22 cellular contexts compared by ENCODE assay signal in genomic region chr12:3441435-3441834, GRCh38. TPM values are rescaled to one million over a fixed set of nuclear protein-coding genes. Genes with fewer than 3 reads are reported as not detected.
DNase-seq lines count a peak whose midpoint lies in the region; ATAC-seq, FAIRE-seq and TF ChIP-seq lines count a peak whose summit lies in the region.
"Had no signal": no experiment of that assay in that cellular context is flagged by ENCODE, and none has a peak within 500 bp of the region (broad histone marks: within the 10 kb centered on the region; RNA-seq: fewer than 3 reads in every experiment).

No MANE protein-coding gene starts in this region.

- H3K36me3 Mint-ChIP-seq in glutamatergic neuron (ENCODE audit: unreplicated experiment), result peaks cover 6% of the 10 kb centered on the region
- H3K36me3 Mint-ChIP-seq: CD4-positive, CD25-positive, alpha-beta regulatory T cell had no signal

- no peaks in the 10 kb centered on the region for H3K79me2 ChIP-seq in trophoblast cell (ENCODE audit: control insufficient read depth, insufficient read depth, low read length, poor library complexity)

- no peak overlapping the region for H3K14ac ChIP-seq in trophoblast cell (ENCODE audit: low read length)

- H4K8ac ChIP-seq in trophoblast cell (ENCODE audit: low read depth, low read length), result no peak overlapping the region

- ATAC-seq in HG02970 (IDR thresholded peaks at IDR 0.05; ENCODE audit: low FRiP score, unreplicated experiment) (no peak), heart right ventricle (no peak)
- ATAC-seq: GM12878 had no signal

- FAIRE-seq in HTR-8/SVneo (lab: Jason Lieb, UNC), result peak; percentile 4
- FAIRE-seq: A204.1, GM12878 had no signal

- peak overlapping the region; percentile 57 for H3K4me3 Mint-ChIP-seq in glutamatergic neuron (ENCODE audit: unreplicated experiment)
- H3K4me3 Mint-ChIP-seq: CD4-positive, CD25-positive, alpha-beta regulatory T cell; CD8-positive, alpha-beta memory T cell had no signal

- no peak overlapping the region for H2BK120ac ChIP-seq in trophoblast cell (ENCODE audit: insufficient read depth, low read length, poor library complexity)

- no peaks in the 10 kb centered on the region for H3K79me1 ChIP-seq in trophoblast cell (ENCODE audit: low read length)

- TF ChIP-seq CTCF in glutamatergic neuron (IDR thresholded peaks at IDR 0.05; ENCODE audit: partially characterized antibody, unreplicated experiment) (no peak), heart right ventricle (IDR thresholded peaks at IDR 0.05) (no peak)

- peak overlapping the region; percentile 71 for H3K23ac ChIP-seq in trophoblast cell (ENCODE audit: low read length)

- no peaks in the 10 kb centered on the region for H3K27me3 ChIP-seq in trophoblast cell (ENCODE audit: insufficient read depth, low read length)
- H3K27me3 ChIP-seq in heart right ventricle, result peaks cover 0 to 10% (median 0%) of the 10 kb centered on the region in 7 donors

- peak overlapping the region; percentile 15 for H3K9ac ChIP-seq in SK-N-MC (ENCODE audit: insufficient read length)
- peak overlapping the region; percentile 54 for H3K9ac ChIP-seq in trophoblast cell (ENCODE audit: low read length)

- peaks cover 22% of the 10 kb centered on the region for H3K4me1 Mint-ChIP-seq in glutamatergic neuron (ENCODE audit: low read depth, unreplicated experiment)
- H3K4me1 Mint-ChIP-seq: CD4-positive, CD25-positive, alpha-beta regulatory T cell; CD8-positive, alpha-beta memory T cell had no signal

- H3K36me3 ChIP-seq in SK-N-MC (ENCODE audit: insufficient read depth, low read length) (no peaks in the 10 kb centered on the region), trophoblast cell (ENCODE audit: control insufficient read depth in 1 of 2, insufficient read depth in 2 of 2, low read length in 2 of 2) (no peaks in the 10 kb centered on the region), heart right ventricle (no peaks in the 10 kb centered on the region)
- H3K36me3 ChIP-seq: BE2C had no signal

- intact Hi-C loops in heart right ventricle (cut with DNase I), result no loop called here

- no peaks in the 10 kb centered on the region for H3K4me1 ChIP-seq in trophoblast cell (ENCODE audit: control insufficient read depth in 1 of 2, insufficient read depth in 2 of 2, low read length in 2 of 2)
- H3K4me1 ChIP-seq in heart right ventricle, result no peaks in the 10 kb centered on the region
- H3K4me1 ChIP-seq: BE2C had no signal

- H3K27me3 Mint-ChIP-seq in glutamatergic neuron (ENCODE audit: unreplicated experiment), result peaks cover 5% of the 10 kb centered on the region

- H2BK12ac ChIP-seq in trophoblast cell (ENCODE audit: low read length), result no peak overlapping the region

- no peak overlapping the region for H2AK5ac ChIP-seq in trophoblast cell (ENCODE audit: low read length)

- H3K27ac Mint-ChIP-seq in glutamatergic neuron (ENCODE audit: unreplicated experiment), result no peak overlapping the region
- H3K27ac Mint-ChIP-seq: CD4-positive, CD25-positive, alpha-beta regulatory T cell; CD8-positive, alpha-beta memory T cell had no signal

- H2AFZ ChIP-seq in trophoblast cell (ENCODE audit: insufficient read depth, low read length, poor library complexity), result no peak overlapping the region

- H3K27ac ChIP-seq in SK-N-MC, result no peak overlapping the region
- H3K27ac ChIP-seq in trophoblast cell (ENCODE audit: low read depth, low read length), result no peak overlapping the region
- no peak overlapping the region for H3K27ac ChIP-seq in heart right ventricle

- no peak overlapping the region for H4K91ac ChIP-seq in trophoblast cell (ENCODE audit: low read depth, low read length)

- no peaks in the 10 kb centered on the region for H3K9me3 Mint-ChIP-seq in glutamatergic neuron (ENCODE audit: unreplicated experiment)
- H3K9me3 Mint-ChIP-seq: CD8-positive, alpha-beta memory T cell had no signal

- no peaks in the 10 kb centered on the region for H3K9me3 ChIP-seq in SK-N-MC (ENCODE audit: low read depth, low read length)
- H3K9me3 ChIP-seq in trophoblast cell (ENCODE audit: insufficient read depth, low read depth, low read length), result peaks cover 1% of the 10 kb centered on the region
- H3K9me3 ChIP-seq in heart right ventricle, result no peaks in the 10 kb centered on the region
- H3K9me3 ChIP-seq: BE2C had no signal

- no CpG with 5 or more reads among the region's 6 CpGs for WGBS in trophoblast cell (ENCODE audit: extremely low coverage, insufficient coverage, insufficient read length)
- 76 to 79% methylated on average over 6 of the region's 6 CpGs for WGBS in heart right ventricle, 2 donors

- H3K4me3 ChIP-seq in SK-N-MC, result no peak overlapping the region
- no peak overlapping the region for H3K4me3 ChIP-seq in trophoblast cell (ENCODE audit: low read depth, low read length)
- H3K4me3 ChIP-seq in heart right ventricle, result no peak overlapping the region
- H3K4me3 ChIP-seq: GM12878 had no signal

- H3K4me2 ChIP-seq in trophoblast cell (ENCODE audit: low read length), result no peak overlapping the region

- H3K18ac ChIP-seq in trophoblast cell (ENCODE audit: low read length), result no peak overlapping the region

- no peak overlapping the region for H4K12ac ChIP-seq in trophoblast cell (ENCODE audit: low read depth, low read length)

- H2BK5ac ChIP-seq in trophoblast cell (ENCODE audit: low read depth, low read length, poor library complexity), result no peak overlapping the region

- no peak overlapping the region for H3K4ac ChIP-seq in trophoblast cell (ENCODE audit: low read depth, low read length)

- DNase-seq in HTR-8/SVneo (ENCODE audit: insufficient read length, low spot score) (no peak), SK-N-MC (ENCODE audit: low read depth, low spot score) (no peak), glutamatergic neuron (no peak), trophoblast cell (no peak), H4 (ENCODE audit: low spot score) (no peak), heart right ventricle (no peak)
- DNase-seq: ACHN; BE2C; C1 segment of cervical spinal cord; CD4-positive, CD25-positive, alpha-beta regulatory T cell; CD8-positive, alpha-beta memory T cell; COR-L47; DMS 273 treated with DMSO at 0.1 percent for 48 hours; DMS53; DND-41; EL; H7 had no signal

RNA-seq across cellular contexts. Expression of gene PRMT8, which starts 49.6 kb away (rescaled TPM):
- 61.1 TPM for total RNA-seq in glutamatergic neuron (ENCODE audit: unreplicated experiment)
- 0.01 TPM in 1 of 2 replicates, not detected in the other for polyA plus RNA-seq in trophoblast cell (2013)
- total RNA-seq in H4 (2014; rRNA removed; shearing (Covaris generic)), result not detected in 2 replicates
- total RNA-seq in heart right ventricle, result under 1 TPM in 2 of 10 donors, not detected in 8; 0.12 to 0.94 TPM
- polyA plus RNA-seq in heart right ventricle, result under 1 TPM in 1 of 2 donors, not detected in 1; 0.07 TPM
- total RNA-seq: CD4-positive, CD25-positive, alpha-beta regulatory T cell; CD8-positive, alpha-beta memory T cell; G401; GM12878; HT-29 had no signal
- polyA plus RNA-seq: CD4-positive, CD25-positive, alpha-beta regulatory T cell; GM12878 had no signal

Comparison
In these comparisons a context has a peak if more than half of its experiments do, and no peak if none do; other contexts are left out.
1. RNA of gene PRMT8, which starts 49.6 kb away (total RNA-seq): 61.1 TPM in glutamatergic neuron (single experiment); 0.12 to 0.94 TPM in heart right ventricle and not detected in H4; every median in the first group is over 10 times any median in the second.